In genomic region chrX:140090800-140091275, GRCh38 we compare ENCODE assay signal across 8 cellular contexts.
DNase-seq lines count a peak whose midpoint lies in the region; ATAC-seq and TF ChIP-seq lines count a peak whose summit lies in the region.

No MANE protein-coding gene starts in this region.

- peak overlapping the region; percentile 63 to 70 for H3K4me3 Mint-ChIP-seq in H9
- H3K4me3 Mint-ChIP-seq in naive thymus-derived CD4-positive, alpha-beta T cell = peak overlapping the region in 7 of 10 donors; percentile 29 to 67 (median 40)

- H4K20me1 ChIP-seq in H9 (ENCODE audit: control insufficient read depth, insufficient read depth, insufficient read length) = no peaks in the 10 kb centered on the region

- no peak overlapping the region for H3K18ac ChIP-seq in H9 (ENCODE audit: insufficient read length, low read depth, low read length)

- H4K91ac ChIP-seq in H9 (ENCODE audit: insufficient read length, low read depth, low read length) = no peak overlapping the region

- H3K27ac ChIP-seq in AG04450 (ENCODE audit: low read depth, low read length) (no peak overlapping the region), H9 (ENCODE audit: insufficient read length, low read depth, low read length) (no peak overlapping the region), brain microvascular endothelial cell (no peak overlapping the region)
- H3K27ac ChIP-seq in naive thymus-derived CD4-positive, alpha-beta T cell (ENCODE audit: low read depth, low read length) = no peak overlapping the region

- peaks cover 3% of the 10 kb centered on the region; the same call in 1 of the 2 replicates for H3K4me1 ChIP-seq in H9 (ENCODE audit: insufficient read depth, low read length)
- H3K4me1 ChIP-seq in naive thymus-derived CD4-positive, alpha-beta T cell (ENCODE audit: control insufficient read depth in 2 of 2, insufficient read depth in 2 of 2, low read length in 2 of 2) = no peaks in the 10 kb centered on the region

- H3K4ac ChIP-seq in H9 (ENCODE audit: low read depth, low read length) = no peak overlapping the region

- WGBS in H9 (ENCODE audit: extremely low coverage, insufficient read length, low lambda C conversion rate) = no CpG with 5 or more reads among the region's 23 CpGs

- in situ Hi-C loops in brain microvascular endothelial cell (cut with HindIII; ENCODE audit: low pct_ligation_motif_present, low sequenced_read_pairs) = no loop called here

- no peak for ATAC-seq in naive thymus-derived CD4-positive, alpha-beta T cell

- no peak overlapping the region for H3K56ac ChIP-seq in H9 (ENCODE audit: insufficient read length, low read depth, low read length)

- H4K8ac ChIP-seq in H9 (replicated peaks; ENCODE audit: insufficient read length, low read depth, low read length) = no peak overlapping the region

- intact Hi-C loops in naive thymus-derived CD4-positive, alpha-beta T cell (cut with micrococcal nuclease) = no loop called here

- no peak overlapping the region for H2BK12ac ChIP-seq in H9 (ENCODE audit: insufficient read length, low read depth, low read length)

- CTCF ChIA-PET in AG04450 (lab: Charles Lee) = no interaction called here
- CTCF ChIA-PET in naive thymus-derived CD4-positive, alpha-beta T cell (lab: Charles Lee) = no interaction called here

- no peak overlapping the region for H3K27ac Mint-ChIP-seq in H9
- H3K27ac Mint-ChIP-seq in naive thymus-derived CD4-positive, alpha-beta T cell = no peak overlapping the region

- no peak overlapping the region for H3K23ac ChIP-seq in H9 (ENCODE audit: insufficient read length, low read depth, low read length)

- H3K36me3 Mint-ChIP-seq in H9 (ENCODE audit: insufficient read depth in 1 of 3, low read depth in 3 of 3) = no peaks in the 10 kb centered on the region; a peak in 1 of 7 replicates
- H3K36me3 Mint-ChIP-seq in naive thymus-derived CD4-positive, alpha-beta T cell = no peaks in the 10 kb centered on the region

- no peak for DNase-seq in AG04450 (ENCODE audit: low read depth, low spot score)
- no peak for DNase-seq in H9
- no peak for DNase-seq in brain microvascular endothelial cell
- peak in 1 of 9 donors; percentile 1 for DNase-seq in naive thymus-derived CD4-positive, alpha-beta T cell
- DNase-seq in kidney glomerular epithelial cell (lab: John Stamatoyannopoulos, UW) = no peak
- no peak for DNase-seq in NCI-H510A (lab: John Stamatoyannopoulos, UW)
- no peak for DNase-seq in middle frontal gyrus (ENCODE audit: extremely low spot score, low spot score)
- no peak for DNase-seq in D341Med (ENCODE audit: low spot score)

- peaks cover 8% of the 10 kb centered on the region for H3K23me2 ChIP-seq in H9 (ENCODE audit: insufficient read length, low read depth, low read length, poor library complexity, severe bottlenecking)

- peak overlapping the region; percentile 69 for H3K4me2 ChIP-seq in H9 (ENCODE audit: insufficient read depth, insufficient read length, low read length)

- no peak for TF ChIP-seq CTCF in AG04450 (IDR thresholded peaks at IDR 0.05; ENCODE audit: low read depth, low read length)
- TF ChIP-seq CTCF in H9 (conservative IDR thresholded peaks at IDR 0.05) = no peak
- TF ChIP-seq CTCF in brain microvascular endothelial cell (IDR thresholded peaks at IDR 0.05; ENCODE audit: low read depth, low read length, missing control alignments) = no peak

- no peaks in the 10 kb centered on the region for H3K79me2 ChIP-seq in H9 (ENCODE audit: insufficient read depth, low read length)

- no peaks in the 10 kb centered on the region for H3K9me3 Mint-ChIP-seq in H9
- no peaks in the 10 kb centered on the region for H3K9me3 Mint-ChIP-seq in naive thymus-derived CD4-positive, alpha-beta T cell

- H3T11ph ChIP-seq in H9 (ENCODE audit: low read length) = no peak overlapping the region

- no peak overlapping the region for H2BK20ac ChIP-seq in H9 (ENCODE audit: low read depth, low read length, poor library complexity, severe bottlenecking)

- peaks cover 6% of the 10 kb centered on the region for H3K27me3 ChIP-seq in AG04450 (ENCODE audit: control insufficient read depth, insufficient read depth, low read length)
- H3K27me3 ChIP-seq in H9 (ENCODE audit: insufficient read depth, low read length) = no peaks in the 10 kb centered on the region
- no peaks in the 10 kb centered on the region for H3K27me3 ChIP-seq in brain microvascular endothelial cell (replicated peaks)
- H3K27me3 ChIP-seq in naive thymus-derived CD4-positive, alpha-beta T cell (ENCODE audit: control insufficient read depth in 2 of 2, insufficient read depth in 2 of 2, low read length in 2 of 2) = no peaks in the 10 kb centered on the region

- no peak overlapping the region for H2BK120ac ChIP-seq in H9 (ENCODE audit: low read depth, low read length, poor library complexity, severe bottlenecking)

- no peak overlapping the region for H3K9ac ChIP-seq in H9 (ENCODE audit: extremely low read depth, insufficient read length, low read length)

- H4K5ac ChIP-seq in H9 (ENCODE audit: insufficient read length, low read depth, low read length) = no peak overlapping the region

- H3K9me3 ChIP-seq in AG04450 (ENCODE audit: control insufficient read depth, insufficient read depth, low read length) = peaks cover 6% of the 10 kb centered on the region; the same call in 1 of the 2 replicates
- H3K9me3 ChIP-seq in H9 (ENCODE audit: control insufficient read depth, low read depth, low read length) = no peaks in the 10 kb centered on the region
- no peaks in the 10 kb centered on the region for H3K9me3 ChIP-seq in naive thymus-derived CD4-positive, alpha-beta T cell (ENCODE audit: control insufficient read depth in 2 of 3, low read length in 3 of 3)

- no peaks in the 10 kb centered on the region for H3K36me3 ChIP-seq in brain microvascular endothelial cell (replicated peaks)
- H3K36me3 ChIP-seq in naive thymus-derived CD4-positive, alpha-beta T cell (ENCODE audit: control insufficient read depth in 2 of 3, insufficient read depth in 3 of 3, low read length in 3 of 3) = no peaks in the 10 kb centered on the region

- no peak overlapping the region for H2BK15ac ChIP-seq in H9 (ENCODE audit: low read depth, low read length)

- H3K4me3 ChIP-seq in AG04450 (ENCODE audit: low read depth, low read length) (peak overlapping the region; percentile 35; the same call in 1 of the 2 replicates), brain microvascular endothelial cell (ENCODE audit: low read depth, low read length) (peak overlapping the region; percentile 37)
- no peak overlapping the region for H3K4me3 ChIP-seq in naive thymus-derived CD4-positive, alpha-beta T cell (ENCODE audit: low read length)

- peaks cover 19 to 25% of the 10 kb centered on the region in 2 experiments for H3K4me1 Mint-ChIP-seq in H9
- peaks cover 0 to 3% (median 0%) of the 10 kb centered on the region in 7 donors for H3K4me1 Mint-ChIP-seq in naive thymus-derived CD4-positive, alpha-beta T cell

- POLR2A ChIA-PET in AG04450 (lab: Yijun Ruan, JAX) = no interaction called here
- POLR2A ChIA-PET in naive thymus-derived CD4-positive, alpha-beta T cell (lab: Charles Lee) = no interaction called here

- no peak overlapping the region for H2AFZ ChIP-seq in H9 (ENCODE audit: low read length)

- no peaks in the 10 kb centered on the region for H3K79me1 ChIP-seq in H9 (ENCODE audit: insufficient read depth, low read depth, low read length, poor library complexity, severe bottlenecking)

- no peak overlapping the region for H2BK5ac ChIP-seq in H9 (ENCODE audit: insufficient read length, low read length)

- no peak overlapping the region for H3K14ac ChIP-seq in H9 (ENCODE audit: insufficient read depth, low read length)

- H2AK5ac ChIP-seq in H9 (ENCODE audit: insufficient read length, low read length) = no peak overlapping the region

- peaks cover 23% of the 10 kb centered on the region for H3K27me3 Mint-ChIP-seq in H9 (ENCODE audit: low read depth)
- peaks cover 0 to 29% (median 13%) of the 10 kb centered on the region in 5 donors for H3K27me3 Mint-ChIP-seq in naive thymus-derived CD4-positive, alpha-beta T cell
